ENCODE assay signal across 9 cellular contexts in the genomic region with DNA sequence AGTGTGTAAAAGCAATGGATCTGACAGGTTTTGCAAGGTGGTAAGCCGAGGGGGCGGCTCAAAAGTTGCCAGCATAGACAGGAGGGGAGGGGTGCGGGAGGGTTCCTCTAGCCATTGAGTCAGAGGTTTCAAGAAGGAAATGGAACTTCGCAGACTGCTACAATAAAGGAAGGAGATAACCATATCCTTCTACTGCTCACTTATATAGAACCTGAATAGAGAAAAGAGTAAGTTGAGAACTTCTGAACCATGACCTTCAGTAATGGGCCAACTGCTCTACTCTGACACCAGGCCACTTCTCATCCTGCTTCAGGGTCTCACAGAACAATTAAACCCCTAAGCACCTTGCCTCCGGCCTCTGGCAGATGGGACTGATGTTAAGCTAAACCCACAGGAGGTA. TPM values are rescaled to one million over a fixed set of nuclear protein-coding genes. Genes with fewer than 3 reads are reported as not detected.
A peak's percentile ranks its signal among the peaks of the same experiment; 100 is the strongest.
DNase-seq lines count a peak whose midpoint lies in the region; ATAC-seq lines count a peak whose summit lies in the region.
"Had no signal": no experiment of that assay in that cellular context is flagged by ENCODE, and none has a peak within 500 bp of the region (broad histone marks: within the 10 kb centered on the region; RNA-seq: fewer than 3 reads in every experiment).

No MANE protein-coding gene starts in this region.

- H3K36me3 Mint-ChIP-seq in activated CD4-positive, alpha-beta T cell treated with anti-CD3 and anti-CD28 coated beads, Interleukin-2, amount 10 ng/mL, durations not matched to agents 24 days and 14 days (ENCODE audit: low read depth): no peaks in the 10 kb centered on the region
- no peaks in the 10 kb centered on the region for H3K36me3 Mint-ChIP-seq in activated CD4-positive, alpha-beta memory T cell treated with anti-CD3 and anti-CD28 coated beads, Interleukin-2, amount 10 ng/mL, durations not matched to agents 7 days and 5 days (ENCODE audit: low read depth)
- H3K36me3 Mint-ChIP-seq in stimulated activated naive B cell treated with anti-CD40 and anti-IgM and Interleukin-4, amounts not matched to agents 10 μg/mL and 1 μg/mL and 100 μg/mL, for 72 hours: no peaks in the 10 kb centered on the region

- intact Hi-C loops in activated CD4-positive, alpha-beta T cell treated with anti-CD3 and anti-CD28 coated beads, Interleukin-2, amount 10 ng/mL, durations not matched to agents 24 days and 14 days (cut with micrococcal nuclease): loop anchor here (1.0 kb wide), 2 partner anchors 9 to 15 kb away; no protein-coding TSS in a partner anchor

- peak overlapping the region; percentile 53 for H3K4me3 Mint-ChIP-seq in activated CD4-positive, alpha-beta T cell treated with anti-CD3 and anti-CD28 coated beads, Interleukin-2, amount 10 ng/mL, durations not matched to agents 24 days and 14 days
- no peak overlapping the region for H3K4me3 Mint-ChIP-seq in activated CD4-positive, alpha-beta memory T cell treated with anti-CD3 and anti-CD28 coated beads, Interleukin-2, amount 10 ng/mL, durations not matched to agents 7 days and 5 days
- H3K4me3 Mint-ChIP-seq in stimulated activated naive B cell treated with anti-CD40 and anti-IgM and Interleukin-4, amounts not matched to agents 10 μg/mL and 1 μg/mL and 100 μg/mL, for 72 hours: peak overlapping the region; percentile 76

- peak overlapping the region; percentile 69 for H3K27ac Mint-ChIP-seq in activated CD4-positive, alpha-beta T cell treated with anti-CD3 and anti-CD28 coated beads, Interleukin-2, amount 10 ng/mL, durations not matched to agents 24 days and 14 days
- H3K27ac Mint-ChIP-seq in activated CD4-positive, alpha-beta memory T cell treated with anti-CD3 and anti-CD28 coated beads, Interleukin-2, amount 10 ng/mL, durations not matched to agents 7 days and 5 days: peak overlapping the region; percentile 48
- peak overlapping the region; percentile 99 for H3K27ac Mint-ChIP-seq in stimulated activated naive B cell treated with anti-CD40 and anti-IgM and Interleukin-4, amounts not matched to agents 10 μg/mL and 1 μg/mL and 100 μg/mL, for 72 hours

- CTCF ChIA-PET in activated CD4-positive, alpha-beta memory T cell treated with anti-CD3 and anti-CD28 coated beads, Interleukin-2, amount 10 ng/mL, durations not matched to agents 7 days and 5 days (lab: Charles Lee): interaction anchor here (1.1 to 2.5 kb wide), 3 partner anchors 9 to 26 kb away, joined by 3 to 6 read pairs (median 6); a partner anchor contains a TSS

- POLR2A ChIA-PET in activated CD4-positive, alpha-beta memory T cell treated with anti-CD3 and anti-CD28 coated beads, Interleukin-2, amount 10 ng/mL, durations not matched to agents 7 days and 5 days (lab: Charles Lee): interaction anchor here (2.3 to 4.5 kb wide), 2 partner anchors 12 to 15 kb away, joined by 7 to 21 read pairs; no protein-coding TSS in a partner anchor

- peaks cover 50% of the 10 kb centered on the region for H3K4me1 Mint-ChIP-seq in activated CD4-positive, alpha-beta T cell treated with anti-CD3 and anti-CD28 coated beads, Interleukin-2, amount 10 ng/mL, durations not matched to agents 24 days and 14 days
- peaks cover 65% of the 10 kb centered on the region for H3K4me1 Mint-ChIP-seq in activated CD4-positive, alpha-beta memory T cell treated with anti-CD3 and anti-CD28 coated beads, Interleukin-2, amount 10 ng/mL, durations not matched to agents 7 days and 5 days
- peaks cover 64 to 87% of the 10 kb centered on the region in 2 donors for H3K4me1 Mint-ChIP-seq in stimulated activated naive B cell treated with anti-CD40 and anti-IgM and Interleukin-4, amounts not matched to agents 10 μg/mL and 1 μg/mL and 100 μg/mL, for 72 hours

- peaks cover 3% of the 10 kb centered on the region for H3K9me3 Mint-ChIP-seq in activated CD4-positive, alpha-beta T cell treated with anti-CD3 and anti-CD28 coated beads, Interleukin-2, amount 10 ng/mL, durations not matched to agents 24 days and 14 days
- no peaks in the 10 kb centered on the region for H3K9me3 Mint-ChIP-seq in activated CD4-positive, alpha-beta memory T cell treated with anti-CD3 and anti-CD28 coated beads, Interleukin-2, amount 10 ng/mL, durations not matched to agents 7 days and 5 days
- H3K9me3 Mint-ChIP-seq in stimulated activated naive B cell treated with anti-CD40 and anti-IgM and Interleukin-4, amounts not matched to agents 10 μg/mL and 1 μg/mL and 100 μg/mL, for 72 hours: peaks cover 0 to 1% of the 10 kb centered on the region in 2 donors

- ATAC-seq in HG03060 (IDR thresholded peaks at IDR 0.05; ENCODE audit: low read depth, unreplicated experiment): peak; percentile 58
- peak; percentile 74 to 76 for ATAC-seq in stimulated activated naive B cell treated with anti-CD40 and anti-IgM and Interleukin-4, amounts not matched to agents 10 μg/mL and 1 μg/mL and 100 μg/mL, for 72 hours (replicated peaks)

- H3K27me3 Mint-ChIP-seq in activated CD4-positive, alpha-beta T cell treated with anti-CD3 and anti-CD28 coated beads, Interleukin-2, amount 10 ng/mL, durations not matched to agents 24 days and 14 days: peaks cover 12% of the 10 kb centered on the region
- peaks cover 3% of the 10 kb centered on the region for H3K27me3 Mint-ChIP-seq in activated CD4-positive, alpha-beta memory T cell treated with anti-CD3 and anti-CD28 coated beads, Interleukin-2, amount 10 ng/mL, durations not matched to agents 7 days and 5 days
- H3K27me3 Mint-ChIP-seq in stimulated activated naive B cell treated with anti-CD40 and anti-IgM and Interleukin-4, amounts not matched to agents 10 μg/mL and 1 μg/mL and 100 μg/mL, for 72 hours: no peaks in the 10 kb centered on the region

- peak; percentile 67 for DNase-seq in activated CD4-positive, alpha-beta T cell treated with anti-CD3 and anti-CD28 coated beads, Interleukin-2, amount 10 ng/mL, durations not matched to agents 24 days and 14 days
- DNase-seq in activated CD4-positive, alpha-beta T cell treated with anti-CD3 and anti-CD28 coated beads, Interleukin-2, amount 50 U/mL, for 4 hours: no peak
- peak; percentile 61 for DNase-seq in activated CD4-positive, alpha-beta memory T cell treated with anti-CD3 and anti-CD28 coated beads, Interleukin-2, amount 10 ng/mL, durations not matched to agents 7 days and 5 days
- DNase-seq in stimulated activated naive B cell treated with anti-CD40 and anti-IgM and Interleukin-4, amounts not matched to agents 10 μg/mL and 1 μg/mL and 100 μg/mL, for 72 hours: peak; percentile 63
- DNase-seq in NCI-H345 (lab: John Stamatoyannopoulos, UW) (no peak), NCI-H128 (lab: John Stamatoyannopoulos, UW; ENCODE audit: unreplicated experiment) (no peak), islet precursor cell (no peak)
- DNase-seq: NCI-H2081 had no signal

RNA-seq across cellular contexts. Expression of a gene that starts 26.3 kb away (rescaled TPM):
- 0.45 and 0.61 TPM in 2 replicates for total RNA-seq in activated CD4-positive, alpha-beta T cell treated with anti-CD3 and anti-CD28 coated beads, Interleukin-2, amount 10 ng/mL, durations not matched to agents 24 days and 14 days
- 1 to 10 TPM; 3.1 to 3.9 TPM for total RNA-seq in activated CD4-positive, alpha-beta memory T cell treated with anti-CD3 and anti-CD28 coated beads, Interleukin-2, amount 10 ng/mL, durations not matched to agents 7 days and 5 days

Comparison
In these comparisons a context has a peak if more than half of its experiments do, and no peak if none do; other contexts are left out.
1. DNase-seq: peak in activated CD4-positive, alpha-beta T cell treated with anti-CD3 and anti-CD28 coated beads, Interleukin-2, amount 10 ng/mL, durations not matched to agents 24 days and 14 days (single experiment), activated CD4-positive, alpha-beta memory T cell treated with anti-CD3 and anti-CD28 coated beads, Interleukin-2, amount 10 ng/mL, durations not matched to agents 7 days and 5 days (single experiment) and stimulated activated naive B cell treated with anti-CD40 and anti-IgM and Interleukin-4, amounts not matched to agents 10 μg/mL and 1 μg/mL and 100 μg/mL, for 72 hours (single experiment); none in activated CD4-positive, alpha-beta T cell treated with anti-CD3 and anti-CD28 coated beads, Interleukin-2, amount 50 U/mL, for 4 hours (0 of 2), NCI-H345 (single experiment), NCI-H128 (single experiment) and islet precursor cell (single experiment).
2. H3K27ac Mint-ChIP-seq: peak in every context shown above with its lines; median percentile 99 in stimulated activated naive B cell treated with anti-CD40 and anti-IgM and Interleukin-4, amounts not matched to agents 10 μg/mL and 1 μg/mL and 100 μg/mL, for 72 hours; 69 in activated CD4-positive, alpha-beta T cell treated with anti-CD3 and anti-CD28 coated beads, Interleukin-2, amount 10 ng/mL, durations not matched to agents 24 days and 14 days; 48 in activated CD4-positive, alpha-beta memory T cell treated with anti-CD3 and anti-CD28 coated beads, Interleukin-2, amount 10 ng/mL, durations not matched to agents 7 days and 5 days.